8 cellular contexts compared by ENCODE assay signal in genomic region chr6:34696189-34696738, GRCh38. TPM values are rescaled to one million over a fixed set of nuclear protein-coding genes. Genes with fewer than 3 reads are reported as not detected.
DNase-seq lines count a peak whose midpoint lies in the region; ATAC-seq, FAIRE-seq and TF ChIP-seq lines count a peak whose summit lies in the region.

No MANE protein-coding gene starts in this region.

- H3K4me3 ChIP-seq in skin epidermis = peak overlapping the region; percentile 64 to 97 (median 91)

- peak overlapping the region; percentile 78 to 97 (median 94) for H3K27ac ChIP-seq in skin epidermis

- TF ChIP-seq POLR2A in GM12891 (IDR thresholded peaks at IDR 0.05; ENCODE audit: low read depth, low read length) = no peak; the same call in 1 of the 2 replicates

- H3K36me3 Mint-ChIP-seq in IgD-negative memory B cell = no peaks in the 10 kb centered on the region
- H3K36me3 Mint-ChIP-seq in immature natural killer cell = no peaks in the 10 kb centered on the region

- H3K36me3 ChIP-seq in ES-I3 (ENCODE audit: insufficient read depth, low read length) = no peaks in the 10 kb centered on the region

- H3K9ac ChIP-seq in ES-I3 (ENCODE audit: low read depth, low read length) = peak overlapping the region; percentile 98

- no peaks in the 10 kb centered on the region for H3K27me3 Mint-ChIP-seq in IgD-negative memory B cell
- peaks cover 4 to 6% (median 6%) of the 10 kb centered on the region in 3 donors for H3K27me3 Mint-ChIP-seq in immature natural killer cell (ENCODE audit: low read depth in 3 of 3)

- DNase-seq in astrocyte of the hippocampus (ENCODE audit: low read depth, low spot score) (peak; percentile 75), immature natural killer cell (no peak), GF-D8 (lab: John Stamatoyannopoulos, UW) (no peak), GM12891 (ENCODE audit: insufficient read length, low spot score) (no peak)

- H3K9me3 ChIP-seq in ES-I3 (ENCODE audit: control insufficient read depth, insufficient read depth, low read length) = no peaks in the 10 kb centered on the region

- H3K4me3 Mint-ChIP-seq in IgD-negative memory B cell (peak overlapping the region; percentile 91 to 98 (median 98)), immature natural killer cell (peak overlapping the region; percentile 93 to 100 (median 99))

- peak; percentile 33 for ATAC-seq in GM21529 (IDR thresholded peaks at IDR 0.05; ENCODE audit: unreplicated experiment)

- FAIRE-seq in GM12891 (lab: Jason Lieb, UNC) = no peak

- H3K27ac Mint-ChIP-seq in IgD-negative memory B cell (peak overlapping the region; percentile 81 to 99 (median 96)), immature natural killer cell (peak overlapping the region; percentile 85 to 100 (median 98))

- H3K4me1 Mint-ChIP-seq in IgD-negative memory B cell (peaks cover 32 to 37% (median 35%) of the 10 kb centered on the region in 3 donors), immature natural killer cell (peaks cover 45 to 49% of the 10 kb centered on the region in 2 donors)

- H3K9me3 Mint-ChIP-seq in IgD-negative memory B cell (no peaks in the 10 kb centered on the region), immature natural killer cell (no peaks in the 10 kb centered on the region)

- H3K4me1 ChIP-seq in ES-I3 (ENCODE audit: insufficient read depth, low read length) = peaks cover 5% of the 10 kb centered on the region; the same call in 1 of the 2 replicates

TF ChIP-seq in GM12891, 5 proteins besides CTCF, POLR2A, EP300 and RAD21:
- TF ChIP-seq POLR2AphosphoS5 (IDR thresholded peaks at IDR 0.05; ENCODE audit: low read depth, low read length) (no peak), POU2F2 (IDR thresholded peaks at IDR 0.05; ENCODE audit: low read depth, low read length) (no peak), SPI1 (IDR thresholded peaks at IDR 0.05; ENCODE audit: low read depth, low read length) (no peak), TAF1 (IDR thresholded peaks at IDR 0.05; ENCODE audit: low read depth, low read length) (no peak; the same call in 1 of the 2 replicates), PAX5 (IDR thresholded peaks at IDR 0.05; ENCODE audit: insufficient read depth, low read length, severe bottlenecking) (no peak)

RNA-seq across cellular contexts. Expression of gene ILRUN, which starts 0.3 kb away (rescaled TPM):
- polyA plus RNA-seq in IgD-negative memory B cell (15.4 TPM), immature natural killer cell (10 to 100 TPM; 16.5 to 26.8 (median 19.3) TPM)
- polyA plus RNA-seq in GM12891 (2012; ENCODE audit: low read depth, missing spikeins) = 57.1 TPM
